10 cellular contexts compared by ENCODE assay signal in the genomic region with DNA sequence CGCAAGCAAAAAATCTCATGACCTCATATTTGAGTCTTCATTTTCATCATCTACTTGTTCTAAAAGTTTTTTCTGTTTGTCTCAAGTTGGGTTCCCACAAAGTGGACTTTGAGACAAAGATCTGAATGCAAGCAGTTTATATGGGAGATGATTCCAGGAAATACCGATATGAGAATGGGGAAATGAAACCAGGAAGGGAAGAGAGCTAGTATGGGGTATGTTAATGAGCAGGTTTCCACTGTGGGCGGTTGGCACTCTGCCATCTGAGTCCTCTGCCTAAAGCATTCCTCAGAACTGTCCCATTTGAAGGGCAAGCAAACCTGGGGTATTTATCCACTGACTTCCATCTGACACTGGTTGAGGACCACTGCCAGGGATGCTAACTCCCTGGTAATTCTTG. TPM values are rescaled to one million over a fixed set of nuclear protein-coding genes. Genes with fewer than 3 reads are reported as not detected.
DNase-seq lines count a peak whose midpoint lies in the region; ATAC-seq, FAIRE-seq and TF ChIP-seq lines count a peak whose summit lies in the region.
"Had no signal": no experiment of that assay in that cellular context is flagged by ENCODE, and none has a peak within 500 bp of the region (broad histone marks: within the 10 kb centered on the region; RNA-seq: fewer than 3 reads in every experiment).

No MANE protein-coding gene starts in this region.

- H3K4me3 ChIP-seq in right lobe of liver (no peak overlapping the region), HepG2 (replicated peaks in 1 of 3; ENCODE audit: insufficient read depth in 1 of 3, low read depth in 2 of 3, low read length in 3 of 3) (no peak overlapping the region), OCI-LY3 (ENCODE audit: low read length) (no peak overlapping the region), upper lobe of right lung (no peak overlapping the region)

- no peaks in the 10 kb centered on the region for H4K20me1 ChIP-seq in HepG2 (ENCODE audit: insufficient read depth, low read length)
- no peaks in the 10 kb centered on the region for H4K20me1 ChIP-seq in OCI-LY3 (ENCODE audit: insufficient read depth, low read length)

- in situ Hi-C loops in HepG2 (cut with HindIII; ENCODE audit: extremely low pct_ligation_motif_present, low pct_unique_long_range_greater_than_20kb): no loop called here

- peak in 1 of 3 donors; percentile 70 for DNase-seq in right lobe of liver
- no peak for DNase-seq in HepG2 (ENCODE audit: low spot score)
- DNase-seq in left lobe of liver (ENCODE audit: low spot score): no peak
- peak; percentile 83 for DNase-seq in upper lobe of right lung
- DNase-seq in HPDE6-E6E7 (ENCODE audit: extremely low spot score): no peak
- no peak for DNase-seq in HuH-7.5 (ENCODE audit: low spot score)
- DNase-seq: effector CD8-positive, alpha-beta T cell had no signal

- H3K9ac ChIP-seq in HepG2 (ENCODE audit: insufficient read depth, low read depth, low read length) (no peak overlapping the region), OCI-LY3 (ENCODE audit: low read length) (no peak overlapping the region)

- peak; percentile 46 to 65 (median 58) for ATAC-seq in right lobe of liver
- ATAC-seq in HepG2: no peak
- ATAC-seq in left lobe of liver: peak; percentile 22
- ATAC-seq in upper lobe of right lung: peak; percentile 75
- ATAC-seq in HG03045 (IDR thresholded peaks at IDR 0.05; ENCODE audit: unreplicated experiment): no peak

- H3K27ac ChIP-seq in right lobe of liver (no peak overlapping the region), HepG2 (ENCODE audit: extremely low read length, insufficient read depth, low read length) (no peak overlapping the region), OCI-LY3 (ENCODE audit: low read length) (no peak overlapping the region), upper lobe of right lung (peak overlapping the region; percentile 51)

- H3K79me2 ChIP-seq in HepG2 (ENCODE audit: insufficient read depth, low read length): no peaks in the 10 kb centered on the region
- H3K79me2 ChIP-seq in OCI-LY3 (ENCODE audit: low read length): no peaks in the 10 kb centered on the region

- no peak for TF ChIP-seq RAD21 in HepG2 (CRISPR knock-in tag; IDR thresholded peaks at IDR 0.05)

- H3K4me2 ChIP-seq in HepG2 (ENCODE audit: low read depth, low read length): no peak overlapping the region
- H3K4me2 ChIP-seq in OCI-LY3 (ENCODE audit: low read length): peak overlapping the region; percentile 44

- no peaks in the 10 kb centered on the region for H3K36me3 ChIP-seq in right lobe of liver
- H3K36me3 ChIP-seq in HepG2 (replicated peaks in 1 of 2; ENCODE audit: control insufficient read depth in 1 of 2, insufficient read depth in 2 of 2, low read length in 2 of 2): no peaks in the 10 kb centered on the region
- H3K36me3 ChIP-seq in OCI-LY3 (replicated peaks; ENCODE audit: low read depth, low read length): peaks cover 62% of the 10 kb centered on the region
- peaks cover 10% of the 10 kb centered on the region for H3K36me3 ChIP-seq in upper lobe of right lung

- no peaks in the 10 kb centered on the region for H3K27me3 ChIP-seq in right lobe of liver
- peaks cover 0 to 1% of the 10 kb centered on the region in 2 experiments; a peak in 3 of 5 replicates for H3K27me3 ChIP-seq in HepG2 (ENCODE audit: control insufficient read depth in 1 of 2, insufficient read depth in 2 of 2, low read length in 2 of 2)
- no peaks in the 10 kb centered on the region for H3K27me3 ChIP-seq in OCI-LY3 (ENCODE audit: low read depth, low read length)
- H3K27me3 ChIP-seq in upper lobe of right lung: no peaks in the 10 kb centered on the region

- FAIRE-seq in HepG2 (lab: Jason Lieb, UNC): no peak

- no peaks in the 10 kb centered on the region for H3K9me3 ChIP-seq in right lobe of liver
- H3K9me3 ChIP-seq in HepG2 (ENCODE audit: low read length): peaks cover 9% of the 10 kb centered on the region
- no peaks in the 10 kb centered on the region for H3K9me3 ChIP-seq in OCI-LY3 (ENCODE audit: insufficient read depth, low read length)
- H3K9me3 ChIP-seq in upper lobe of right lung: no peaks in the 10 kb centered on the region

- WGBS in right lobe of liver (ENCODE audit: insufficient coverage, low coverage, low lambda C conversion rate, missing lambda C conversion rate): 58% methylated on average over 2 of the region's 3 CpGs
- WGBS in HepG2 (ENCODE audit: low lambda C conversion rate): 44% methylated on average over 3 of the region's 3 CpGs

- CTCF ChIA-PET in HepG2 (lab: Yijun Ruan, JAX; ENCODE audit: low intra/inter-chr PET ratio, low total read pairs): no interaction called here

- TF ChIP-seq EP300 in HepG2 (IDR thresholded peaks at IDR 0.05; ENCODE audit: low read depth in 2 of 2, low read length in 2 of 2): no peak
- TF ChIP-seq EP300 in HepG2 (CRISPR knock-in tag; IDR thresholded peaks at IDR 0.05; ENCODE audit: borderline replicate concordance): no peak

- BruUV-seq in HepG2 (replicated peaks; lab: Mats Ljungman, UMichigan): no TSS peak

- intact Hi-C loops in right lobe of liver (cut with DNase I): no loop called here
- intact Hi-C loops in HepG2 (cut with micrococcal nuclease; ENCODE audit: unreplicated experiment): no loop called here
- intact Hi-C loops in upper lobe of right lung (cut with DNase I): no loop called here

- H2AFZ ChIP-seq in HepG2 (ENCODE audit: low read length) (no peak overlapping the region), OCI-LY3 (ENCODE audit: low read depth, low read length) (no peak overlapping the region)

- H3K4me1 ChIP-seq in right lobe of liver (no peaks in the 10 kb centered on the region), HepG2 (ENCODE audit: insufficient read depth, low read length) (no peaks in the 10 kb centered on the region), OCI-LY3 (ENCODE audit: low read length) (peaks cover 26% of the 10 kb centered on the region), upper lobe of right lung (peaks cover 13% of the 10 kb centered on the region)

- TF ChIP-seq POLR2A in right lobe of liver (IDR thresholded peaks at IDR 0.05) (no peak), HepG2 (IDR thresholded peaks at IDR 0.05; ENCODE audit: insufficient read depth in 1 of 2, low read depth in 2 of 2, low read length in 2 of 2) (no peak)

- no peak for TF ChIP-seq CTCF in right lobe of liver (IDR thresholded peaks at IDR 0.05)
- TF ChIP-seq CTCF in HepG2 (CRISPR knock-in tag; IDR thresholded peaks at IDR 0.05): no peak
- no peak for TF ChIP-seq CTCF in OCI-LY3 (IDR thresholded peaks at IDR 0.05; ENCODE audit: low read depth, low read length)
- no peak for TF ChIP-seq CTCF in upper lobe of right lung (IDR thresholded peaks at IDR 0.05)

- POLR2A ChIA-PET in HepG2 (lab: Yijun Ruan, JAX): no interaction called here

RNA-seq across cellular contexts. Expression of a gene that starts 8.8 kb away (rescaled TPM):
- total RNA-seq in right lobe of liver (1 to 10 TPM; 2.5 to 3.8 (median 2.8) TPM), HepG2 (2016; rRNA removed; fragmentation: Illumina TruSeq; extraction: Trizol) (0.15 TPM in 1 of 2 replicates, not detected in the other), left lobe of liver (4.1 TPM), upper lobe of right lung (26.5 TPM)
- total RNA-seq in HepG2 (2016; cell fraction: cytosol; rRNA removed; fragmentation: Illumina TruSeq; extraction: Trizol; ENCODE audit: low read depth): not detected in 2 replicates
- 0.04 and 0.07 TPM in 2 replicates for total RNA-seq in HepG2 (2016; cell fraction: insoluble cytoplasmic fraction; rRNA removed; fragmentation: Illumina TruSeq; extraction: Trizol)
- total RNA-seq in HepG2 (2016; cell fraction: membrane; rRNA removed; fragmentation: Illumina TruSeq; extraction: Trizol): not detected in 2 replicates
- 0.16 TPM in 1 of 2 replicates, not detected in the other for total RNA-seq in HepG2 (2016; cell fraction: nucleus; rRNA removed; fragmentation: Illumina TruSeq; extraction: Trizol)
- 0.01 and 0.07 TPM in 2 replicates for polyA plus RNA-seq in HepG2 (2011; rRNA removed)
- polyA plus RNA-seq in HepG2 (2011; cell fraction: cytosol; rRNA removed): 0.01 and 0.10 TPM in 2 replicates
- 0.09 and 0.13 TPM in 2 replicates for polyA plus RNA-seq in HepG2 (2011; cell fraction: nucleus; rRNA removed)
- polyA plus RNA-seq in HepG2 (2012): 0.04 TPM in 1 of 2 replicates, not detected in the other
- not detected in 2 replicates for polyA plus RNA-seq in HepG2 (2016; cell fraction: cytosol; fragmentation: Illumina TruSeq; extraction: Trizol; ENCODE audit: low read depth)
- 0.09 TPM in 1 of 2 replicates, not detected in the other for polyA plus RNA-seq in HepG2 (2016; cell fraction: insoluble cytoplasmic fraction; fragmentation: Illumina TruSeq; extraction: Trizol; ENCODE audit: low read depth)
- 0.03 TPM in 1 of 2 replicates, not detected in the other for polyA plus RNA-seq in HepG2 (2016; cell fraction: membrane; fragmentation: Illumina TruSeq; extraction: Trizol; ENCODE audit: low read depth)
- polyA plus RNA-seq in HepG2 (2016; cell fraction: nucleus; fragmentation: Illumina TruSeq; extraction: Trizol; ENCODE audit: insufficient read depth, low read depth): 0.18 TPM in 1 of 2 replicates, not detected in the other
- not detected in 2 replicates for polyA minus RNA-seq in HepG2 (2011; rRNA and poly(A)+ RNA removed; ENCODE audit: low replicate concordance)
- polyA minus RNA-seq in HepG2 (2011; cell fraction: cytosol; rRNA and poly(A)+ RNA removed): not detected in 2 replicates
- not detected in 2 replicates for polyA minus RNA-seq in HepG2 (2011; cell fraction: nucleus; rRNA and poly(A)+ RNA removed)
- total RNA-seq: HT1080 had no signal

RNA-seq across cellular contexts. Expression of a gene that starts 9.6 kb away (rescaled TPM):
- 10 to 100 TPM in 5 of 6 experiments, 1 to 10 TPM in 1; 9.9 to 30.2 (median 15.9) TPM for total RNA-seq in right lobe of liver
- 0.11 TPM in 1 of 2 replicates, not detected in the other for total RNA-seq in HepG2 (2016; rRNA removed; fragmentation: Illumina TruSeq; extraction: Trizol)
- not detected in 2 replicates for total RNA-seq in HepG2 (2016; cell fraction: cytosol; rRNA removed; fragmentation: Illumina TruSeq; extraction: Trizol; ENCODE audit: low read depth)
- not detected in 2 replicates for total RNA-seq in HepG2 (2016; cell fraction: insoluble cytoplasmic fraction; rRNA removed; fragmentation: Illumina TruSeq; extraction: Trizol)
- total RNA-seq in HepG2 (2016; cell fraction: membrane; rRNA removed; fragmentation: Illumina TruSeq; extraction: Trizol): not detected in 2 replicates
- total RNA-seq in HepG2 (2016; cell fraction: nucleus; rRNA removed; fragmentation: Illumina TruSeq; extraction: Trizol): not detected in 2 replicates
- polyA plus RNA-seq in HepG2 (2011; rRNA removed): 0.16 and 0.18 TPM in 2 replicates
- polyA plus RNA-seq in HepG2 (2011; cell fraction: cytosol; rRNA removed): 0.14 and 0.15 TPM in 2 replicates
- 0.28 TPM in 1 of 2 replicates, not detected in the other for polyA plus RNA-seq in HepG2 (2011; cell fraction: nucleus; rRNA removed)
- 0.09 and 0.15 TPM in 2 replicates for polyA plus RNA-seq in HepG2 (2012)
- polyA plus RNA-seq in HepG2 (2016; cell fraction: cytosol; fragmentation: Illumina TruSeq; extraction: Trizol; ENCODE audit: low read depth): not detected in 2 replicates
- polyA plus RNA-seq in HepG2 (2016; cell fraction: insoluble cytoplasmic fraction; fragmentation: Illumina TruSeq; extraction: Trizol; ENCODE audit: low read depth): not detected in 2 replicates
- not detected in 2 replicates for polyA plus RNA-seq in HepG2 (2016; cell fraction: membrane; fragmentation: Illumina TruSeq; extraction: Trizol; ENCODE audit: low read depth)
- polyA plus RNA-seq in HepG2 (2016; cell fraction: nucleus; fragmentation: Illumina TruSeq; extraction: Trizol; ENCODE audit: insufficient read depth, low read depth): not detected in 2 replicates
- polyA minus RNA-seq in HepG2 (2011; rRNA and poly(A)+ RNA removed; ENCODE audit: low replicate concordance): 0.14 and 0.82 TPM in 2 replicates
- not detected in 2 replicates for polyA minus RNA-seq in HepG2 (2011; cell fraction: cytosol; rRNA and poly(A)+ RNA removed)
- polyA minus RNA-seq in HepG2 (2011; cell fraction: nucleus; rRNA and poly(A)+ RNA removed): not detected in 2 replicates
- 13.5 TPM for total RNA-seq in left lobe of liver
- total RNA-seq in upper lobe of right lung: 37.6 TPM
- total RNA-seq: HT1080 had no signal

RNA-seq across cellular contexts. Expression of a gene that starts 28.7 kb away (rescaled TPM):
- total RNA-seq in right lobe of liver: 1 to 10 TPM in 2 of 6 experiments, under 1 TPM in 4; 0.26 to 1.3 (median 0.51) TPM
- total RNA-seq in HepG2 (2016; rRNA removed; fragmentation: Illumina TruSeq; extraction: Trizol): not detected in 2 replicates
- total RNA-seq in HepG2 (2016; cell fraction: cytosol; rRNA removed; fragmentation: Illumina TruSeq; extraction: Trizol; ENCODE audit: low read depth): not detected in 2 replicates
- total RNA-seq in HepG2 (2016; cell fraction: insoluble cytoplasmic fraction; rRNA removed; fragmentation: Illumina TruSeq; extraction: Trizol): not detected in 2 replicates
- not detected in 2 replicates for total RNA-seq in HepG2 (2016; cell fraction: membrane; rRNA removed; fragmentation: Illumina TruSeq; extraction: Trizol)
- not detected in 2 replicates for total RNA-seq in HepG2 (2016; cell fraction: nucleus; rRNA removed; fragmentation: Illumina TruSeq; extraction: Trizol)
- polyA plus RNA-seq in HepG2 (2011; rRNA removed): not detected in 2 replicates
- not detected in 2 replicates for polyA plus RNA-seq in HepG2 (2011; cell fraction: cytosol; rRNA removed)
- not detected in 2 replicates for polyA plus RNA-seq in HepG2 (2011; cell fraction: nucleus; rRNA removed)
- polyA plus RNA-seq in HepG2 (2012): not detected in 2 replicates
- polyA plus RNA-seq in HepG2 (2016; cell fraction: cytosol; fragmentation: Illumina TruSeq; extraction: Trizol; ENCODE audit: low read depth): not detected in 2 replicates
- polyA plus RNA-seq in HepG2 (2016; cell fraction: insoluble cytoplasmic fraction; fragmentation: Illumina TruSeq; extraction: Trizol; ENCODE audit: low read depth): not detected in 2 replicates
- polyA plus RNA-seq in HepG2 (2016; cell fraction: membrane; fragmentation: Illumina TruSeq; extraction: Trizol; ENCODE audit: low read depth): not detected in 2 replicates
- not detected in 2 replicates for polyA plus RNA-seq in HepG2 (2016; cell fraction: nucleus; fragmentation: Illumina TruSeq; extraction: Trizol; ENCODE audit: insufficient read depth, low read depth)
- not detected in 2 replicates for polyA minus RNA-seq in HepG2 (2011; rRNA and poly(A)+ RNA removed; ENCODE audit: low replicate concordance)
- polyA minus RNA-seq in HepG2 (2011; cell fraction: cytosol; rRNA and poly(A)+ RNA removed): not detected in 2 replicates
- polyA minus RNA-seq in HepG2 (2011; cell fraction: nucleus; rRNA and poly(A)+ RNA removed): not detected in 2 replicates
- 0.23 TPM for total RNA-seq in left lobe of liver
- 7.9 TPM for total RNA-seq in upper lobe of right lung
- total RNA-seq: HT1080 had no signal

Comparison
In these comparisons a context has a peak if more than half of its experiments do, and no peak if none do; other contexts are left out.
1. ATAC-seq: peak in right lobe of liver (4 of 4), left lobe of liver (single experiment) and upper lobe of right lung (single experiment); none in HepG2 (single experiment) and HG03045 (single experiment).
2. RNA of a gene that starts 9.6 kb away (total RNA-seq): 37.6 TPM in upper lobe of right lung (single experiment), 9.9 to 30.2 TPM in right lobe of liver and 13.5 TPM in left lobe of liver (single experiment); 0.11 TPM in HepG2; every median in the first group is over 4 times any median in the second.